ENCODE assay signal across 17 cellular contexts in genomic region chr21:46118871-46119564, GRCh38. TPM values are rescaled to one million over a fixed set of nuclear protein-coding genes. Genes with fewer than 3 reads are reported as not detected.
DNase-seq lines count a peak whose midpoint lies in the region; FAIRE-seq and TF ChIP-seq lines count a peak whose summit lies in the region.
"Had no signal": no experiment of that assay in that cellular context is flagged by ENCODE, and none has a peak within 500 bp of the region (broad histone marks: within the 10 kb centered on the region; RNA-seq: fewer than 3 reads in every experiment).

No MANE protein-coding gene starts in this region.

- H3K27me3 Mint-ChIP-seq in nephron progenitor cell (ENCODE audit: low read depth, poor library complexity): peaks cover 3% of the 10 kb centered on the region
- H3K27me3 Mint-ChIP-seq: activated naive CD4-positive, alpha-beta T cell treated with anti-CD3 and anti-CD28 coated beads, Interleukin-2, amount 50 U/mL, for 24 hours; CD4-positive, alpha-beta T cell had no signal

- intact Hi-C loops in esophagus muscularis mucosa (cut with DNase I): no loop called here

- WGBS in esophagus muscularis mucosa: 90% methylated on average over 13 of the region's 14 CpGs

- H3K36me3 ChIP-seq in esophagus muscularis mucosa: peaks cover 89 to 100% (median 96%) of the 10 kb centered on the region in 4 donors

- no peak for TF ChIP-seq CTCF in D721Med (IDR thresholded peaks at IDR 0.05; ENCODE audit: insufficient read depth, missing control alignments)
- no peak for TF ChIP-seq CTCF in esophagus muscularis mucosa (IDR thresholded peaks at IDR 0.05)
- TF ChIP-seq CTCF in nephron progenitor cell (IDR thresholded peaks at IDR 0.05): no peak

- H3K27ac Mint-ChIP-seq in nephron progenitor cell: no peak overlapping the region
- H3K27ac Mint-ChIP-seq: activated naive CD4-positive, alpha-beta T cell treated with anti-CD3 and anti-CD28 coated beads, Interleukin-2, amount 50 U/mL, for 24 hours; CD4-positive, alpha-beta T cell; mesothelial cell of epicardium had no signal

- peaks cover 13% of the 10 kb centered on the region for H3K9me3 Mint-ChIP-seq in nephron progenitor cell
- H3K9me3 Mint-ChIP-seq: activated naive CD4-positive, alpha-beta T cell treated with anti-CD3 and anti-CD28 coated beads, Interleukin-2, amount 50 U/mL, for 24 hours; CD4-positive, alpha-beta T cell; mesothelial cell of epicardium had no signal

- no peak overlapping the region for H3K4me3 ChIP-seq in esophagus muscularis mucosa

- peaks cover 26% of the 10 kb centered on the region for H3K36me3 Mint-ChIP-seq in nephron progenitor cell (ENCODE audit: low read depth)
- H3K36me3 Mint-ChIP-seq: activated naive CD4-positive, alpha-beta T cell treated with anti-CD3 and anti-CD28 coated beads, Interleukin-2, amount 50 U/mL, for 24 hours had no signal

- H3K9me3 ChIP-seq in esophagus muscularis mucosa: peaks cover 0 to 5% (median 0%) of the 10 kb centered on the region in 4 donors

- no peaks in the 10 kb centered on the region for H3K27me3 ChIP-seq in esophagus muscularis mucosa

- no peak for TF ChIP-seq EP300 in esophagus muscularis mucosa (IDR thresholded peaks at IDR 0.05)

- TF ChIP-seq POLR2A in esophagus muscularis mucosa (IDR thresholded peaks at IDR 0.05; ENCODE audit: low read depth): no peak

- FAIRE-seq in D721Med (lab: Jason Lieb, UNC): no peak
- FAIRE-seq: H54 had no signal

- no peak overlapping the region for H3K4me3 Mint-ChIP-seq in nephron progenitor cell
- H3K4me3 Mint-ChIP-seq: activated naive CD4-positive, alpha-beta T cell treated with anti-CD3 and anti-CD28 coated beads, Interleukin-2, amount 50 U/mL, for 24 hours; CD4-positive, alpha-beta T cell; mesothelial cell of epicardium had no signal

- peak; percentile 14 for DNase-seq in 8988T
- peak; percentile 14 for DNase-seq in D721Med (ENCODE audit: insufficient read length, low spot score)
- no peak for DNase-seq in esophagus muscularis mucosa (ENCODE audit: extremely low spot score)
- peak; percentile 2 for DNase-seq in nephron progenitor cell
- DNase-seq in foreskin melanocyte: no peak
- DNase-seq in Ammon's horn (ENCODE audit: low spot score): no peak
- DNase-seq in NCI-H1417 treated with DMSO at 0.1 percent for 48 hours (lab: John Stamatoyannopoulos, UW): no peak
- no peak for DNase-seq in effector CD4-positive, alpha-beta T cell
- DNase-seq: activated CD4-positive, alpha-beta T cell treated with anti-CD3 and anti-CD28 coated beads for 4 hours; stimulated activated naive CD8-positive, alpha-beta T cell treated with anti-CD3 and anti-CD28 coated beads, Interleukin-15, Interleukin-2, amounts not matched to agents 100 U/mL and 50 U/mL, for 24 hours; SW 1271 had no signal

- no peaks in the 10 kb centered on the region for H3K4me1 Mint-ChIP-seq in nephron progenitor cell
- H3K4me1 Mint-ChIP-seq: activated naive CD4-positive, alpha-beta T cell treated with anti-CD3 and anti-CD28 coated beads, Interleukin-2, amount 50 U/mL, for 24 hours; mesothelial cell of epicardium had no signal

- no peaks in the 10 kb centered on the region for H3K4me1 ChIP-seq in esophagus muscularis mucosa

- H3K27ac ChIP-seq in esophagus muscularis mucosa (replicated peaks in 1 of 4): peak overlapping the region; percentile 21 to 44 (median 36)

RNA-seq across cellular contexts. Expression of gene COL6A2, which starts 21.1 kb away (rescaled TPM):
- total RNA-seq in esophagus muscularis mucosa: 1,000 to 10,000 TPM in 2 of 4 donors, 100 to 1,000 TPM in 2; 942 to 1,525 (median 1,202) TPM

RNA-seq across cellular contexts. Expression of gene FTCD, which starts 36.4 kb away (rescaled TPM):
- 1 to 10 TPM in 2 of 4 donors, under 1 TPM in 1, not detected in 1; 0.26 to 2.5 (median 1.2) TPM for total RNA-seq in esophagus muscularis mucosa
- total RNA-seq: MCF 10A, pulmonary artery endothelial cell had no signal

Comparison
In these comparisons a context has a peak if more than half of its experiments do, and no peak if none do; other contexts are left out.
1. DNase-seq: peak in 8988T (single experiment), D721Med (single experiment) and nephron progenitor cell (single experiment); none in esophagus muscularis mucosa (single experiment), foreskin melanocyte (single experiment), Ammon's horn (single experiment), NCI-H1417 treated with DMSO at 0.1 percent for 48 hours (single experiment) and effector CD4-positive, alpha-beta T cell (single experiment).